Comparison of ENCODE assay signal across 1 cellular context in genomic region chr2:172334988-172335387, GRCh38.
A peak's percentile ranks its signal among the peaks of the same experiment; 100 is the strongest.
TF ChIP-seq lines count a peak whose summit lies in the region.

No MANE protein-coding gene starts in this region.

TF ChIP-seq in HepG2, 621 proteins besides CTCF, POLR2A, EP300 and RAD21 (continued from another document):
- TF ChIP-seq, protein P1, sequence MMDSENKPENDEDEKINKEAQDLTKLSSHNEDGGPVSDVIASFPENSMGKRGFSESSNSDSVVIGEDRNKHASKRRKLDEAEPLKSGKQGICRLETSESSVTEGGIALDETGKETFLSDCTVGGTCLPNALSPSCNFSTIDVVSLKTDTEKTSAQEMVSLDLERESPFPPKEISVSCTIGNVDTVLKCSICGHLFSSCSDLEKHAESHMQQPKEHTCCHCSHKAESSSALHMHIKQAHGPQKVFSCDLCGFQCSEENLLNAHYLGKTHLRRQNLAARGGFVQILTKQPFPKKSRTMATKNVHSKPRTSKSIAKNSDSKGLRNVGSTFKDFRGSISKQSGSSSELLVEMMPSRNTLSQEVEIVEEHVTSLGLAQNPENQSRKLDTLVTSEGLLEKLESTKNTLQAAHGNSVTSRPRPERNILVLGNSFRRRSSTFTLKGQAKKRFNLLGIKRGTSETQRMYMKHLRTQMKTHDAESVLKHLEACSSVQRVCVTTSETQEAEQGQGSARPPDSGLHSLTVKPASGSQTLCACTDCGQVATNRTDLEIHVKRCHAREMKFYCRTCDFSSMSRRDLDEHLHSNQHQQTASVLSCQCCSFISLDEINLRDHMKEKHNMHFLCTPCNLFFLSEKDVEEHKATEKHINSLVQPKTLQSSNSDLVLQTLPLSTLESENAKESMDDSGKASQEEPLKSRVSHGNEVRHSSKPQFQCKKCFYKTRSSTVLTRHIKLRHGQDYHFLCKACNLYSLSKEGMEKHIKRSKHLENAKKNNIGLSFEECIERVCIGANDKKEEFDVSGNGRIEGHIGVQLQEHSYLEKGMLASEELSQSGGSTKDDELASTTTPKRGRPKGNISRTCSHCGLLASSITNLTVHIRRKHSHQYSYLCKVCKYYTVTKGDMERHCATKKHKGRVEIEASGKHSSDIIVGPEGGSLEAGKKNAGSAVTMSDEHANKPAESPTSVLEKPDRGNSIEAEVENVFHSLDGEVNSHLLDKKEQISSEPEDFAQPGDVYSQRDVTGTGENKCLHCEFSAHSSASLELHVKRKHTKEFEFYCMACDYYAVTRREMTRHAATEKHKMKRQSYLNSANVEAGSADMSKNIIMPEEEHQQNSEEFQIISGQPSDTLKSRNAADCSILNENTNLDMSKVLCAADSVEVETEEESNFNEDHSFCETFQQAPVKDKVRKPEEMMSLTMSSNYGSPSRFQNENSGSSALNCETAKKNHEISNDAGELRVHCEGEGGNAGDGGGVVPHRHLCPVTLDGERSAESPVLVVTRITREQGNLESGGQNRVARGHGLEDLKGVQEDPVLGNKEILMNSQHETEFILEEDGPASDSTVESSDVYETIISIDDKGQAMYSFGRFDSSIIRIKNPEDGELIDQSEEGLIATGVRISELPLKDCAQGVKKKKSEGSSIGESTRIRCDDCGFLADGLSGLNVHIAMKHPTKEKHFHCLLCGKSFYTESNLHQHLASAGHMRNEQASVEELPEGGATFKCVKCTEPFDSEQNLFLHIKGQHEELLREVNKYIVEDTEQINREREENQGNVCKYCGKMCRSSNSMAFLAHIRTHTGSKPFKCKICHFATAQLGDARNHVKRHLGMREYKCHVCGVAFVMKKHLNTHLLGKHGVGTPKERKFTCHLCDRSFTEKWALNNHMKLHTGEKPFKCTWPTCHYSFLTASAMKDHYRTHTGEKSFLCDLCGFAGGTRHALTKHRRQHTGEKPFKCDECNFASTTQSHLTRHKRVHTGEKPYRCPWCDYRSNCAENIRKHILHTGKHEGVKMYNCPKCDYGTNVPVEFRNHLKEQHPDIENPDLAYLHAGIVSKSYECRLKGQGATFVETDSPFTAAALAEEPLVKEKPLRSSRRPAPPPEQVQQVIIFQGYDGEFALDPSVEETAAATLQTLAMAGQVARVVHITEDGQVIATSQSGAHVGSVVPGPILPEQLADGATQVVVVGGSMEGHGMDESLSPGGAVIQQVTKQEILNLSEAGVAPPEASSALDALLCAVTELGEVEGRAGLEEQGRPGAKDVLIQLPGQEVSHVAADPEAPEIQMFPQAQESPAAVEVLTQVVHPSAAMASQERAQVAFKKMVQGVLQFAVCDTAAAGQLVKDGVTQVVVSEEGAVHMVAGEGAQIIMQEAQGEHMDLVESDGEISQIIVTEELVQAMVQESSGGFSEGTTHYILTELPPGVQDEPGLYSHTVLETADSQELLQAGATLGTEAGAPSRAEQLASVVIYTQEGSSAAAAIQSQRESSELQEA (CRISPR knock-in tag; IDR thresholded peaks at IDR 0.05; ENCODE audit: not compliant biosample characterization): no peak
- TF ChIP-seq, protein P2, sequence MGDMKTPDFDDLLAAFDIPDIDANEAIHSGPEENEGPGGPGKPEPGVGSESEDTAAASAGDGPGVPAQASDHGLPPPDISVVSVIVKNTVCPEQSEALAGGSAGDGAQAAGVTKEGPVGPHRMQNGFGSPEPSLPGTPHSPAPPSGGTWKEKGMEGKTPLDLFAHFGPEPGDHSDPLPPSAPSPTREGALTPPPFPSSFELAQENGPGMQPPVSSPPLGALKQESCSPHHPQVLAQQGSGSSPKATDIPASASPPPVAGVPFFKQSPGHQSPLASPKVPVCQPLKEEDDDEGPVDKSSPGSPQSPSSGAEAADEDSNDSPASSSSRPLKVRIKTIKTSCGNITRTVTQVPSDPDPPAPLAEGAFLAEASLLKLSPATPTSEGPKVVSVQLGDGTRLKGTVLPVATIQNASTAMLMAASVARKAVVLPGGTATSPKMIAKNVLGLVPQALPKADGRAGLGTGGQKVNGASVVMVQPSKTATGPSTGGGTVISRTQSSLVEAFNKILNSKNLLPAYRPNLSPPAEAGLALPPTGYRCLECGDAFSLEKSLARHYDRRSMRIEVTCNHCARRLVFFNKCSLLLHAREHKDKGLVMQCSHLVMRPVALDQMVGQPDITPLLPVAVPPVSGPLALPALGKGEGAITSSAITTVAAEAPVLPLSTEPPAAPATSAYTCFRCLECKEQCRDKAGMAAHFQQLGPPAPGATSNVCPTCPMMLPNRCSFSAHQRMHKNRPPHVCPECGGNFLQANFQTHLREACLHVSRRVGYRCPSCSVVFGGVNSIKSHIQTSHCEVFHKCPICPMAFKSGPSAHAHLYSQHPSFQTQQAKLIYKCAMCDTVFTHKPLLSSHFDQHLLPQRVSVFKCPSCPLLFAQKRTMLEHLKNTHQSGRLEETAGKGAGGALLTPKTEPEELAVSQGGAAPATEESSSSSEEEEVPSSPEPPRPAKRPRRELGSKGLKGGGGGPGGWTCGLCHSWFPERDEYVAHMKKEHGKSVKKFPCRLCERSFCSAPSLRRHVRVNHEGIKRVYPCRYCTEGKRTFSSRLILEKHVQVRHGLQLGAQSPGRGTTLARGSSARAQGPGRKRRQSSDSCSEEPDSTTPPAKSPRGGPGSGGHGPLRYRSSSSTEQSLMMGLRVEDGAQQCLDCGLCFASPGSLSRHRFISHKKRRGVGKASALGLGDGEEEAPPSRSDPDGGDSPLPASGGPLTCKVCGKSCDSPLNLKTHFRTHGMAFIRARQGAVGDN (CRISPR knock-in tag; IDR thresholded peaks at IDR 0.05): 0 out of 2 replicates have a peak, but pooled peaks have one; percentile 9
- TF ChIP-seq, protein P3, sequence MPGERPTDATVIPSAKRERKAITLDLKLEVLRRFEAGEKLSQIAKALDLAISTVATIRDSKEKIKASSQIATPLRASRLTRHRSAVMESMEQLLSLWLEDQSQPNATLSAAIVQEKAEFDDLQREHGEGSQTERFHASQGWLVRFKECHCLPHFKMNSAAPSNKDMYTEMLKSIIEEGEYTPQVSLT (CRISPR knock-in tag; IDR thresholded peaks at IDR 0.05; ENCODE audit: borderline replicate concordance, low read depth): no peak
- TF ChIP-seq GTF2F1 (IDR thresholded peaks at IDR 0.05; ENCODE audit: low read length) (no peak), ZFX (CRISPR knock-in tag; IDR thresholded peaks at IDR 0.05; ENCODE audit: low read depth) (no peak), SIN3B (IDR thresholded peaks at IDR 0.05; ENCODE audit: low read length) (no peak), MED8 (CRISPR knock-in tag; IDR thresholded peaks at IDR 0.05; ENCODE audit: insufficient replicate concordance) (no peak), TEF (CRISPR knock-in tag; IDR thresholded peaks at IDR 0.05) (no peak), ZNF564 (CRISPR knock-in tag; IDR thresholded peaks at IDR 0.05) (no peak)
TF ChIP-seq in HepG2: peak in this region for 5.
